In genomic region chr2:186941853-186942252, GRCh38 we compare ENCODE assay signal across 24 cellular contexts.
A peak's percentile ranks its signal among the peaks of the same experiment; 100 is the strongest.
DNase-seq lines count a peak whose midpoint lies in the region; ATAC-seq, FAIRE-seq and TF ChIP-seq lines count a peak whose summit lies in the region.
"Had no signal": no experiment of that assay in that cellular context is flagged by ENCODE, and none has a peak within 500 bp of the region (broad histone marks: within the 10 kb centered on the region; RNA-seq: fewer than 3 reads in every experiment).

No MANE protein-coding gene starts in this region.

- 0% methylated on average over 1 of the region's 1 CpG for WGBS in HepG2 (ENCODE audit: low lambda C conversion rate)
- WGBS in right lobe of liver (ENCODE audit: insufficient coverage, low coverage, low lambda C conversion rate, missing lambda C conversion rate): 50% methylated on average over 1 of the region's 1 CpG
- 63% methylated on average over 1 of the region's 1 CpG; no CpG with 5 or more reads in 1 of the 2 experiments for WGBS in H1 (ENCODE audit: extremely low coverage in 1 of 2, insufficient coverage in 1 of 2, insufficient read length in 1 of 2, insufficient replicate concordance in 2 of 2, low coverage in 1 of 2, low lambda C conversion rate in 2 of 2, missing lambda C conversion rate in 1 of 2), 2 experiments

- TF ChIP-seq EP300 in HepG2 (IDR thresholded peaks at IDR 0.05; ENCODE audit: low read depth in 2 of 2, low read length in 2 of 2): no peak
- TF ChIP-seq EP300 in HepG2 (CRISPR knock-in tag; IDR thresholded peaks at IDR 0.05; ENCODE audit: borderline replicate concordance): no peak
- no peak for TF ChIP-seq EP300 in H1 (IDR thresholded peaks at IDR 0.05; ENCODE audit: borderline replicate concordance in 1 of 2, low read depth in 2 of 2, low read length in 2 of 2)

- ATAC-seq in HepG2 (no peak), right lobe of liver (no peak), HG02852 (IDR thresholded peaks at IDR 0.05; ENCODE audit: unreplicated experiment) (no peak)
- ATAC-seq: A549; CD8-positive, alpha-beta T cell; GM12878 had no signal

- H2BK12ac ChIP-seq in H1 (ENCODE audit: low read depth, low read length): no peak overlapping the region

- POLR2A ChIA-PET in HepG2 (lab: Yijun Ruan, JAX) (no interaction called here), H1 (lab: Charles Lee; ENCODE audit: partially characterized antibody) (no interaction called here)

- CTCF ChIA-PET in HepG2 (lab: Yijun Ruan, JAX; ENCODE audit: low intra/inter-chr PET ratio, low total read pairs) (no interaction called here), H1 (lab: Charles Lee; ENCODE audit: partially characterized antibody) (no interaction called here)

- no peak overlapping the region for H2BK20ac ChIP-seq in H1 (ENCODE audit: low read length)

- no peak overlapping the region for H4K5ac ChIP-seq in H1 (ENCODE audit: insufficient read length, low read depth, low read length)

- H2AFZ ChIP-seq in HepG2 (ENCODE audit: low read length): no peak overlapping the region
- H2AFZ ChIP-seq in H1 (ENCODE audit: low read length): peak overlapping the region; percentile 89; the same call in 1 of the 2 replicates

- no peak overlapping the region for H4K8ac ChIP-seq in H1 (ENCODE audit: extremely low read depth, insufficient read depth, low read length)

- H3K23me2 ChIP-seq in H1 (ENCODE audit: low read depth, low read length): no peaks in the 10 kb centered on the region

- no peaks in the 10 kb centered on the region for H3K9me3 ChIP-seq in HepG2 (ENCODE audit: low read length)
- no peaks in the 10 kb centered on the region for H3K9me3 ChIP-seq in right lobe of liver
- no peaks in the 10 kb centered on the region for H3K9me3 ChIP-seq in H1 (ENCODE audit: insufficient read depth in 2 of 2, low read depth in 1 of 2, low read length in 1 of 2)
- H3K9me3 ChIP-seq: A549; BLaER1 treated with 17β-estradiol and CSF1 and Interleukin-3, amounts not matched to agents 10 nM and 100 nM had no signal

- DNase-seq in HepG2 (ENCODE audit: low spot score) (no peak), right lobe of liver (no peak), H1 (ENCODE audit: low read depth in 1 of 2, low spot score in 2 of 2) (no peak), NCI-H1930 (lab: John Stamatoyannopoulos, UW) (no peak)
- DNase-seq: AML-193; CD4-positive, alpha-beta T cell; CD8-positive, alpha-beta T cell; COR-L47; DMS 273 treated with DMSO at 0.1 percent for 48 hours; DMS153; DMS53; DMS79; DND-41; EL; GDM1 had no signal

- H3K36me3 ChIP-seq in HepG2 (replicated peaks in 1 of 2; ENCODE audit: control insufficient read depth in 1 of 2, insufficient read depth in 2 of 2, low read length in 2 of 2) (no peaks in the 10 kb centered on the region), right lobe of liver (no peaks in the 10 kb centered on the region), H1 (ENCODE audit: control insufficient read depth in 2 of 4, insufficient read depth in 4 of 4, low read length in 3 of 4) (no peaks in the 10 kb centered on the region)
- H3K36me3 ChIP-seq: BLaER1 treated with 17β-estradiol and CSF1 and Interleukin-3, amounts not matched to agents 10 nM and 100 nM had no signal

- H2AK5ac ChIP-seq in H1 (ENCODE audit: low read depth, low read length): no peak overlapping the region

- TF ChIP-seq POLR2A in HepG2 (IDR thresholded peaks at IDR 0.05; ENCODE audit: insufficient read depth in 1 of 2, low read depth in 2 of 2, low read length in 2 of 2) (no peak), right lobe of liver (IDR thresholded peaks at IDR 0.05) (no peak), H1 (IDR thresholded peaks at IDR 0.05; ENCODE audit: control extremely low read depth in 1 of 2, low read depth in 2 of 2, low read length in 2 of 2) (no peak)

- no peak overlapping the region for H3K23ac ChIP-seq in H1 (ENCODE audit: insufficient read length)

- BruUV-seq in HepG2 (replicated peaks; lab: Mats Ljungman, UMichigan): no TSS peak

- no peak overlapping the region for H3K14ac ChIP-seq in H1 (ENCODE audit: insufficient read length)

- H3K79me1 ChIP-seq in H1 (ENCODE audit: low read depth, low read length): no peaks in the 10 kb centered on the region

- TF ChIP-seq CTCF in HepG2 (CRISPR knock-in tag; IDR thresholded peaks at IDR 0.05) (no peak), right lobe of liver (IDR thresholded peaks at IDR 0.05) (no peak), H1 (IDR thresholded peaks at IDR 0.05; ENCODE audit: control extremely low read depth in 1 of 3, insufficient read depth in 1 of 3, low read depth in 1 of 3, low read length in 3 of 3) (no peak)

- H3K4me2 ChIP-seq in HepG2 (ENCODE audit: low read depth, low read length) (no peak overlapping the region), H1 (ENCODE audit: insufficient read depth in 1 of 2, low read depth in 2 of 2, low read length in 2 of 2) (no peak overlapping the region)
- H3K4me2 ChIP-seq: A549; BLaER1 treated with 17β-estradiol and CSF1 and Interleukin-3, amounts not matched to agents 10 nM and 100 nM had no signal

- TF ChIP-seq RAD21 in HepG2 (CRISPR knock-in tag; IDR thresholded peaks at IDR 0.05) (no peak), H1 (IDR thresholded peaks at IDR 0.05 in 1 of 2, conservative IDR thresholded peaks at IDR 0.05 in 1 of 2; ENCODE audit: low read depth in 2 of 2, low read length in 2 of 2) (no peak)

- FAIRE-seq in HepG2 (lab: Jason Lieb, UNC) (no peak), H1 (lab: Jason Lieb, UNC) (no peak)
- FAIRE-seq: A549, GM12878, GM12892, GM18507, GM19239 had no signal

- H3K18ac ChIP-seq in H1 (ENCODE audit: extremely low read depth, low read length): no peak overlapping the region

- no peaks in the 10 kb centered on the region for H3K79me2 ChIP-seq in HepG2 (ENCODE audit: insufficient read depth, low read length)
- H3K79me2 ChIP-seq in H1 (ENCODE audit: control insufficient read depth in 1 of 2, insufficient read depth in 2 of 2, low read length in 2 of 2): no peaks in the 10 kb centered on the region

- H3K4me1 ChIP-seq in HepG2 (ENCODE audit: insufficient read depth, low read length): no peaks in the 10 kb centered on the region
- H3K4me1 ChIP-seq in right lobe of liver: no peaks in the 10 kb centered on the region
- H3K4me1 ChIP-seq in H1 (replicated peaks in 1 of 4; ENCODE audit: control insufficient read depth in 3 of 4, insufficient read depth in 4 of 4, low read length in 3 of 4): no peaks in the 10 kb centered on the region
- H3K4me1 ChIP-seq: A549; BLaER1 treated with 17β-estradiol and CSF1 and Interleukin-3, amounts not matched to agents 10 nM and 100 nM had no signal

- no peak overlapping the region for H2BK5ac ChIP-seq in H1 (ENCODE audit: low read depth, low read length)

- no peak overlapping the region for H2BK120ac ChIP-seq in H1 (replicated peaks; ENCODE audit: low read depth, low read length)

- no peaks in the 10 kb centered on the region for H4K20me1 ChIP-seq in HepG2 (ENCODE audit: insufficient read depth, low read length)
- no peaks in the 10 kb centered on the region for H4K20me1 ChIP-seq in H1 (replicated peaks in 1 of 2; ENCODE audit: control insufficient read depth in 1 of 2, insufficient read depth in 2 of 2, low read length in 2 of 2)
- H4K20me1 ChIP-seq: BLaER1 treated with 17β-estradiol and CSF1 and Interleukin-3, amounts not matched to agents 10 nM and 100 nM had no signal

- no peak overlapping the region for H3K56ac ChIP-seq in H1 (replicated peaks; ENCODE audit: insufficient read length, low read depth, low read length)

- in situ Hi-C loops in HepG2 (cut with HindIII; ENCODE audit: extremely low pct_ligation_motif_present, low pct_unique_long_range_greater_than_20kb): no loop called here

- H3K27ac ChIP-seq in HepG2 (ENCODE audit: extremely low read length, insufficient read depth, low read length): no peak overlapping the region
- no peak overlapping the region for H3K27ac ChIP-seq in right lobe of liver
- no peak overlapping the region for H3K27ac ChIP-seq in H1 (ENCODE audit: low read depth, low read length)
- H3K27ac ChIP-seq: 22Rv1; A549; BLaER1 treated with 17β-estradiol and CSF1 and Interleukin-3, amounts not matched to agents 10 nM and 100 nM; C4-2B had no signal

- no peak overlapping the region for H3K9ac ChIP-seq in HepG2 (ENCODE audit: insufficient read depth, low read depth, low read length)
- H3K9ac ChIP-seq in H1 (replicated peaks in 1 of 4; ENCODE audit: extremely low read depth in 1 of 4, low read depth in 3 of 4, low read length in 3 of 4): no peak overlapping the region
- H3K9ac ChIP-seq: BLaER1 treated with 17β-estradiol and CSF1 and Interleukin-3, amounts not matched to agents 10 nM and 100 nM had no signal

- H3K4ac ChIP-seq in H1 (replicated peaks; ENCODE audit: insufficient read length, low read depth, low read length): no peak overlapping the region

- H3K27me3 ChIP-seq in HepG2 (ENCODE audit: control insufficient read depth in 1 of 2, insufficient read depth in 2 of 2, low read length in 2 of 2) (no peaks in the 10 kb centered on the region), right lobe of liver (no peaks in the 10 kb centered on the region), H1 (replicated peaks in 1 of 4; ENCODE audit: control insufficient read depth in 3 of 4, extremely low read depth in 1 of 4, insufficient read depth in 3 of 4, low read length in 3 of 4) (no peaks in the 10 kb centered on the region)
- H3K27me3 ChIP-seq: BLaER1 treated with 17β-estradiol and CSF1 and Interleukin-3, amounts not matched to agents 10 nM and 100 nM had no signal

- no peak overlapping the region for H2BK15ac ChIP-seq in H1 (ENCODE audit: low read length)

- no peak overlapping the region for H3K4me3 ChIP-seq in HepG2 (replicated peaks in 1 of 3; ENCODE audit: insufficient read depth in 1 of 3, low read depth in 2 of 3, low read length in 3 of 3)
- H3K4me3 ChIP-seq in right lobe of liver: no peak overlapping the region
- no peak overlapping the region for H3K4me3 ChIP-seq in H1 (ENCODE audit: extremely low read depth in 1 of 4, insufficient read depth in 2 of 4, low read depth in 3 of 4, low read length in 4 of 4)
- H3K4me3 ChIP-seq: A549; BLaER1 treated with 17β-estradiol and CSF1 and Interleukin-3, amounts not matched to agents 10 nM and 100 nM; GM12878 had no signal

- no peak overlapping the region for H4K91ac ChIP-seq in H1 (replicated peaks; ENCODE audit: insufficient read length, low read length)

- intact Hi-C loops in HepG2 (cut with micrococcal nuclease; ENCODE audit: unreplicated experiment): no loop called here
- intact Hi-C loops in right lobe of liver (cut with DNase I): no loop called here

TF ChIP-seq in H1, 55 proteins besides CTCF, POLR2A, EP300 and RAD21:
- no peak for TF ChIP-seq TAF7 (optimal IDR thresholded peaks at IDR 0.05; ENCODE audit: borderline replicate concordance, low read depth, low read length)
